Comparison of ENCODE assay signal across 21 cellular contexts in genomic region chr19:51697169-51697776, GRCh38. TPM values are rescaled to one million over a fixed set of nuclear protein-coding genes. Genes with fewer than 3 reads are reported as not detected.
"Had no signal": no experiment of that assay in that cellular context is flagged by ENCODE, and none has a peak within 500 bp of the region (broad histone marks: within the 10 kb centered on the region; RNA-seq: fewer than 3 reads in every experiment).

No MANE protein-coding gene starts in this region.

- ATAC-seq: effector memory CD8-positive, alpha-beta T cell; left ventricle myocardium superior; naive thymus-derived CD8-positive, alpha-beta T cell; pancreas; right lobe of liver; stimulated activated effector memory CD8-positive, alpha-beta T cell treated with anti-CD3 and anti-CD28 coated beads, Interleukin-12 subunit alpha, Interleukin-12 subunit beta, amount 100 ng/mL, for 72 hours had no signal

- H3K27ac ChIP-seq: esophagus squamous epithelium, pancreas, prostate gland, right lobe of liver, thoracic aorta, transverse colon had no signal

- H3K27me3 Mint-ChIP-seq: naive thymus-derived CD8-positive, alpha-beta T cell; stimulated activated naive CD8-positive, alpha-beta T cell treated with anti-CD3 and anti-CD28 coated beads, Interleukin-15, Interleukin-2, amounts not matched to agents 100 ng/mL and 50 ng/mL, for 24 hours had no signal

- DNase-seq: cerebellar nuclear complex; effector memory CD8-positive, alpha-beta T cell; esophagus squamous epithelium; foreskin fibroblast; immature natural killer cell; left ventricle myocardium superior; mesenchymal stem cell; naive thymus-derived CD8-positive, alpha-beta T cell; pancreas; stimulated activated CD4-positive, alpha-beta T cell treated with anti-CD3 and anti-CD28 coated beads, Interleukin-4, amount 100 ng/mL, for 1 hour; stimulated activated CD8-positive, alpha-beta memory T cell treated with anti-CD3 and anti-CD28 coated beads, Interleukin-4, amount 100 ng/mL, for 48 hours; transverse colon had no signal

- H3K4me3 Mint-ChIP-seq: dendritic cell treated with granulocyte-macrophage colony-stimulating factor and Interleukin-4, amounts not matched to agents 40 ng/mL and 50 ng/mL, for 4 days; effector memory CD8-positive, alpha-beta T cell; immature natural killer cell; naive thymus-derived CD8-positive, alpha-beta T cell; neural crest cell; stimulated activated effector memory CD8-positive, alpha-beta T cell treated with anti-CD3 and anti-CD28 coated beads, Interleukin-12 subunit alpha, Interleukin-12 subunit beta, amount 100 ng/mL, for 72 hours; stimulated activated naive CD8-positive, alpha-beta T cell treated with anti-CD3 and anti-CD28 coated beads, Interleukin-15, Interleukin-2, amounts not matched to agents 100 ng/mL and 50 ng/mL, for 24 hours had no signal

- H3K9me3 Mint-ChIP-seq: dendritic cell treated with granulocyte-macrophage colony-stimulating factor and Interleukin-4, amounts not matched to agents 40 ng/mL and 50 ng/mL, for 4 days; effector memory CD8-positive, alpha-beta T cell; immature natural killer cell; neural crest cell; stimulated activated effector memory CD8-positive, alpha-beta T cell treated with anti-CD3 and anti-CD28 coated beads, Interleukin-12 subunit alpha, Interleukin-12 subunit beta, amount 100 ng/mL, for 72 hours; stimulated activated naive CD8-positive, alpha-beta T cell treated with anti-CD3 and anti-CD28 coated beads, Interleukin-15, Interleukin-2, amounts not matched to agents 100 ng/mL and 50 ng/mL, for 24 hours had no signal

- H3K36me3 Mint-ChIP-seq: naive thymus-derived CD8-positive, alpha-beta T cell; stimulated activated effector memory CD8-positive, alpha-beta T cell treated with anti-CD3 and anti-CD28 coated beads, Interleukin-12 subunit alpha, Interleukin-12 subunit beta, amount 100 ng/mL, for 72 hours had no signal

- H3K27ac Mint-ChIP-seq: dendritic cell treated with granulocyte-macrophage colony-stimulating factor and Interleukin-4, amounts not matched to agents 40 ng/mL and 50 ng/mL, for 4 days; effector memory CD8-positive, alpha-beta T cell; immature natural killer cell; stimulated activated effector memory CD8-positive, alpha-beta T cell treated with anti-CD3 and anti-CD28 coated beads, Interleukin-12 subunit alpha, Interleukin-12 subunit beta, amount 100 ng/mL, for 72 hours; stimulated activated naive CD8-positive, alpha-beta T cell treated with anti-CD3 and anti-CD28 coated beads, Interleukin-15, Interleukin-2, amounts not matched to agents 100 ng/mL and 50 ng/mL, for 24 hours had no signal

RNA-seq across cellular contexts. Expression of gene HAS1, which starts 26.5 kb away (rescaled TPM):
- total RNA-seq: naive thymus-derived CD8-positive, alpha-beta T cell; neural crest cell; renal cortical epithelial cell; right lobe of liver had no signal

RNA-seq across cellular contexts. Expression of gene SIGLEC14, which starts 50.6 kb away (rescaled TPM):
- total RNA-seq: epithelial cell of proximal tubule, neural crest cell, renal cortical epithelial cell had no signal

RNA-seq across cellular contexts. Expression of gene FPR1, which starts 54.4 kb away (rescaled TPM):
- total RNA-seq: epithelial cell of proximal tubule; naive thymus-derived CD8-positive, alpha-beta T cell; neural crest cell had no signal
